1 cellular context compared by ENCODE assay signal in the genomic region with DNA sequence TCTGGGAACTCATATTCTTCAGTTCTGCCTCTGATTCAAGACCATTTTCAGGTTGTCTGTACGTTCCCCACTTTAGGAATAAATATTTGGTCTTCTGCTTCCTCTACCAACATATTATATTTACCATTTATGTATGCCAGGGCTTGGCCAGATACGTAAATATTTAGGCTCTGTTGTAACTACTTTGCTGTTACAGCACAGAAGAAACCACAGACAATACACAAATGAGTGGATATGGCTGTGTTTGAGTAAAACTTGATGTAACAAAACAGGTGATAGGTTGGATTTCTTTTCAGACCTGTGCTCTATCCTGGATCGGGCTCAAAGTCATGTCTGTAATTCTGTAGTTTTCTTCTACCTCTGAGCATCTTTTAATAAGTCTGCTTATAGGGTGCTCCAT.
TF ChIP-seq lines count a peak whose summit lies in the region.

No MANE protein-coding gene starts in this region.

TF ChIP-seq in GM12878, 131 proteins besides CTCF, POLR2A, EP300 and RAD21:
- TF ChIP-seq EZH2 (IDR thresholded peaks at IDR 0.05; ENCODE audit: borderline replicate concordance, control insufficient read depth, low read depth, low read length) = no peak
- peak; percentile 90 for TF ChIP-seq RUNX3 (IDR thresholded peaks at IDR 0.05; ENCODE audit: low read length)
- TF ChIP-seq IRF4 (IDR thresholded peaks at IDR 0.05; ENCODE audit: low read depth, low read length) = peak; percentile 46; the same call in 1 of the 2 replicates
- TF ChIP-seq, protein P1, sequence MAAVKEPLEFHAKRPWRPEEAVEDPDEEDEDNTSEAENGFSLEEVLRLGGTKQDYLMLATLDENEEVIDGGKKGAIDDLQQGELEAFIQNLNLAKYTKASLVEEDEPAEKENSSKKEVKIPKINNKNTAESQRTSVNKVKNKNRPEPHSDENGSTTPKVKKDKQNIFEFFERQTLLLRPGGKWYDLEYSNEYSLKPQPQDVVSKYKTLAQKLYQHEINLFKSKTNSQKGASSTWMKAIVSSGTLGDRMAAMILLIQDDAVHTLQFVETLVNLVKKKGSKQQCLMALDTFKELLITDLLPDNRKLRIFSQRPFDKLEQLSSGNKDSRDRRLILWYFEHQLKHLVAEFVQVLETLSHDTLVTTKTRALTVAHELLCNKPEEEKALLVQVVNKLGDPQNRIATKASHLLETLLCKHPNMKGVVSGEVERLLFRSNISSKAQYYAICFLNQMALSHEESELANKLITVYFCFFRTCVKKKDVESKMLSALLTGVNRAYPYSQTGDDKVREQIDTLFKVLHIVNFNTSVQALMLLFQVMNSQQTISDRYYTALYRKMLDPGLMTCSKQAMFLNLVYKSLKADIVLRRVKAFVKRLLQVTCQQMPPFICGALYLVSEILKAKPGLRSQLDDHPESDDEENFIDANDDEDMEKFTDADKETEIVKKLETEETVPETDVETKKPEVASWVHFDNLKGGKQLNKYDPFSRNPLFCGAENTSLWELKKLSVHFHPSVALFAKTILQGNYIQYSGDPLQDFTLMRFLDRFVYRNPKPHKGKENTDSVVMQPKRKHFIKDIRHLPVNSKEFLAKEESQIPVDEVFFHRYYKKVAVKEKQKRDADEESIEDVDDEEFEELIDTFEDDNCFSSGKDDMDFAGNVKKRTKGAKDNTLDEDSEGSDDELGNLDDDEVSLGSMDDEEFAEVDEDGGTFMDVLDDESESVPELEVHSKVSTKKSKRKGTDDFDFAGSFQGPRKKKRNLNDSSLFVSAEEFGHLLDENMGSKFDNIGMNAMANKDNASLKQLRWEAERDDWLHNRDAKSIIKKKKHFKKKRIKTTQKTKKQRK (IDR thresholded peaks at IDR 0.05; ENCODE audit: low read depth, low read length) = no peak
- TF ChIP-seq JUNB (IDR thresholded peaks at IDR 0.05) = peak; percentile 81
